ENCODE assay signal across 9 cellular contexts in the genomic region with DNA sequence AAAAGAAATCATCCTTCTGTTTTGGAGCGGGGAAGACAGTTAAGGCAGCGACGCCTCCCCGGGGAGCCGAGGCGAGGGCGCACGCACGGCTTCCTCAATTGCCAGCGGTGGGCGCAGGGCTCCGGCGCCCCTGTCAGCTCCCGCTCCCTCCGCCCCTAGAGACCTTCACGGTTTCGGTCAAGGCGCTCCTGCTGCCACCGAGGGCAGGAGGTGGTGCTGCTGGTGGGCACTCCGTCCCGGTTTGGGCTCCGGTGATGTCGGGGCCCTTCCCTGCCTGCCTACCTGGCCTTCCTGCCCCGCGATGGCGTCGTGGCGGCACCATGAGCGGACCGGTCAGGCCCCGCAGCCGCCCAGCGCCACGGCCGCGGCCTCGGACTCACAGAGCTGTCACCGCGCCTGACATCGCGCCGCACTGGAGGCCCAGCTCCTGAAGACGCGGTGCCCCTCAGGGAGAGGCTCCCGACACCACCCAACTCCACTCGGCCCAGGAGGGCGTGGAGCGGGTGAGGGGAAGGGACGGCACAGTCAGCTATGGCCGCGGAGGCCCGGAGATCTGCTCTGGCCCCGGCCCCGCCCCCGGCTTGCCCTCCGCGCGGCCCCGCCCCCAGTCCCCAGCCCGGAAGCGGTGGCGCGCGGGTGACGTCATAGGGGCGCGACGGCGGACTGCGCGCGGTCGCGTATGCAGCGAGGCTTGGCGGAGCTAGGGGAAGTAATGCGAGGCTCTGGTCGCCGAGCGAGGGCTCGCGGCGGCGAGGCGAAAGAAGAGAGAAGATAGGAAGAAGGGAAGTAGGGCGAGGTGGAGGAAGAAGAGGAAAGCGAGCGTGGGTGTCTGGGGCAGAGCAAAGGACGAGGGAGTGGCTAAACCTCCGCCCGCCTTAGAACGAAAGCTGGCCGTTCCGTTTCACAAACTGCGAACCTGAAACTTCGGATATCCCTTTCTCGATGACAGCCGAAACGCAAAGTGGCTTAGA. TPM values are rescaled to one million over a fixed set of nuclear protein-coding genes. Genes with fewer than 3 reads are reported as not detected.
DNase-seq lines count a peak whose midpoint lies in the region; ATAC-seq, FAIRE-seq and TF ChIP-seq lines count a peak whose summit lies in the region.
"Had no signal": no experiment of that assay in that cellular context is flagged by ENCODE, and none has a peak within 500 bp of the region (broad histone marks: within the 10 kb centered on the region; RNA-seq: fewer than 3 reads in every experiment).

SLC35F5 (minus strand) TSS at position 555 of the 971 bp plus-strand sequence; CDS start at position 322, 233 bp downstream.

- no peaks in the 10 kb centered on the region for H3K4me1 ChIP-seq in kidney (ENCODE audit: control insufficient read depth in 1 of 2, insufficient read depth in 1 of 2, low read depth in 1 of 2, low read length in 2 of 2)

- H3K36me3 ChIP-seq in kidney (ENCODE audit: control insufficient read depth in 1 of 2, insufficient read depth in 2 of 2, low read length in 2 of 2) = no peaks in the 10 kb centered on the region

- peak within 1 kb of the TSS; percentile 86 for H3K4me3 ChIP-seq in kidney (ENCODE audit: low read length in 2 of 2)

- peak within 1 kb of the TSS; percentile 97 to 98 for H3K27ac ChIP-seq in kidney (ENCODE audit: low read depth in 2 of 2, low read length in 2 of 2)

- H3K9ac ChIP-seq in kidney (ENCODE audit: low read length in 2 of 2) = peak within 1 kb of the TSS; percentile 90 to 95

- intact Hi-C loops in kidney (cut with DNase I) = no loop called here

- peak; percentile 80 for TF ChIP-seq POLR2A in GM19193 (IDR thresholded peaks at IDR 0.05; ENCODE audit: extremely low read depth, insufficient read depth, insufficient read length)

- H3K9me3 ChIP-seq in kidney (ENCODE audit: control insufficient read depth in 1 of 2, low read length in 2 of 2) = no peaks in the 10 kb centered on the region

- ATAC-seq in HG03432 (IDR thresholded peaks at IDR 0.05; ENCODE audit: unreplicated experiment) = peak; percentile 92

- no peak for FAIRE-seq in kidney (lab: Jason Lieb, UNC)
- FAIRE-seq: colon had no signal

- peak; percentile 89 to 98 for DNase-seq in AML-193 (lab: John Stamatoyannopoulos, UW)
- peak; percentile 86 for DNase-seq in NCI-H460 (ENCODE audit: extremely low read depth, low read depth)
- peak; percentile 98 for DNase-seq in activated CD4-positive, CD25-positive, alpha-beta regulatory T cell treated with anti-CD3 and anti-CD28 coated beads, Interleukin-2, amount 50 U/mL, for 72 hours
- DNase-seq in cerebellar cortex (ENCODE audit: low spot score) = peak; percentile 87
- peak; percentile 97 for DNase-seq in kidney
- peak; percentile 89 to 94 for DNase-seq in stimulated activated CD4-positive, alpha-beta T cell treated with anti-CD3 and anti-CD28 coated beads, Interleukin-15, amount 100 ng/mL, for 1 hour (ENCODE audit: low read depth in 1 of 2, low spot score in 1 of 2)

- no peak for TF ChIP-seq CTCF in kidney (IDR thresholded peaks at IDR 0.05; ENCODE audit: borderline replicate concordance, extremely low read depth, insufficient read depth)

RNA-seq across cellular contexts. Expression of gene SLC35F5, which starts in this region (rescaled TPM):
- 122 and 129 TPM in 2 replicates for total RNA-seq in NCI-H460 (2014; rRNA removed; shearing (Covaris generic))
- polyA plus RNA-seq in NCI-H460 (2014; cell fraction: nucleus; rRNA removed) = 71.6 and 104 TPM in 2 replicates
- total RNA-seq in kidney = 198 TPM
- polyA plus RNA-seq in kidney (ENCODE audit: insufficient read depth, low read depth, low replicate concordance) = 49.9 TPM

Comparison
In these comparisons a context has a peak if more than half of its experiments do, and no peak if none do; other contexts are left out.
1. Peak in every context shown above with its lines: DNase-seq, ATAC-seq, H3K4me3 ChIP-seq and H3K27ac ChIP-seq.